Comparison of ENCODE assay signal across 12 cellular contexts in genomic region chr16:30054451-30054850, GRCh38. TPM values are rescaled to one million over a fixed set of nuclear protein-coding genes. Genes with fewer than 3 reads are reported as not detected.
DNase-seq lines count a peak whose midpoint lies in the region; ATAC-seq and TF ChIP-seq lines count a peak whose summit lies in the region.
"Had no signal": no experiment of that assay in that cellular context is flagged by ENCODE, and none has a peak within 500 bp of the region (broad histone marks: within the 10 kb centered on the region; RNA-seq: fewer than 3 reads in every experiment).

No MANE protein-coding gene starts in this region.

- H3K27me3 ChIP-seq in OCI-LY1 (ENCODE audit: insufficient read depth, low read length) (no peaks in the 10 kb centered on the region), MM.1S (replicated peaks; ENCODE audit: insufficient read depth, low read length) (no peaks in the 10 kb centered on the region), GM23248 (replicated peaks; ENCODE audit: insufficient read depth) (no peaks in the 10 kb centered on the region)
- H3K27me3 ChIP-seq: BE2C had no signal

- H3K36me3 ChIP-seq in OCI-LY1 (ENCODE audit: insufficient read depth, low read length) (no peaks in the 10 kb centered on the region), MM.1S (replicated peaks; ENCODE audit: insufficient read depth, low read length) (no peaks in the 10 kb centered on the region), GM23248 (ENCODE audit: low read depth) (no peaks in the 10 kb centered on the region)
- H3K36me3 ChIP-seq: BE2C had no signal

- H3K27ac ChIP-seq in OCI-LY1 (ENCODE audit: low read depth, low read length, poor library complexity, severe bottlenecking) (no peak overlapping the region), MM.1S (ENCODE audit: low read length) (no peak overlapping the region), GM23248 (no peak overlapping the region)
- H3K27ac ChIP-seq: HL-60 had no signal

- H3K9me2 ChIP-seq in OCI-LY1 (ENCODE audit: low read depth, low read length) = no peaks in the 10 kb centered on the region
- no peaks in the 10 kb centered on the region for H3K9me2 ChIP-seq in MM.1S (replicated peaks; ENCODE audit: insufficient read depth, low read length)
- H3K9me2 ChIP-seq in GM23248 (ENCODE audit: insufficient read depth) = no peaks in the 10 kb centered on the region

- peaks cover 25% of the 10 kb centered on the region for H3K4me1 Mint-ChIP-seq in activated T-cell treated with anti-CD3 and anti-CD28 coated beads, Interleukin-2, amount 50 U/mL, for 24 hours (ENCODE audit: low read depth)
- peaks cover 6% of the 10 kb centered on the region for H3K4me1 Mint-ChIP-seq in progenitor cell of endocrine pancreas (ENCODE audit: low read depth)

- H3F3A ChIP-seq in OCI-LY1 (ENCODE audit: insufficient read depth, low read length) (no peaks in the 10 kb centered on the region), MM.1S (ENCODE audit: insufficient read depth, low read length) (0 out of 2 replicates have a peak, but pooled peaks cover 3% of the 10 kb centered on the region), GM23248 (ENCODE audit: insufficient read depth) (peaks cover 13% of the 10 kb centered on the region; the same call in 1 of the 2 replicates)

- H3K4me2 ChIP-seq in OCI-LY1 (ENCODE audit: low read length) (peak overlapping the region; percentile 14; the same call in 1 of the 2 replicates), MM.1S (ENCODE audit: low read depth, low read length) (no peak overlapping the region), GM23248 (ENCODE audit: unreplicated experiment) (no peak overlapping the region)

- H3K4me1 ChIP-seq in OCI-LY1 (ENCODE audit: insufficient read depth, low read length, severe bottlenecking) (peaks cover 25% of the 10 kb centered on the region), MM.1S (ENCODE audit: low read length) (peaks cover 6% of the 10 kb centered on the region), GM23248 (ENCODE audit: insufficient read depth) (peaks cover 15% of the 10 kb centered on the region)
- H3K4me1 ChIP-seq: BE2C had no signal

- H3K79me2 ChIP-seq in OCI-LY1 (ENCODE audit: insufficient read depth, low read length) (no peaks in the 10 kb centered on the region), MM.1S (ENCODE audit: low read length) (peaks cover 6% of the 10 kb centered on the region), GM23248 (ENCODE audit: insufficient read depth) (peaks cover 9% of the 10 kb centered on the region; the same call in 1 of the 2 replicates)

- H3K9ac ChIP-seq in OCI-LY1 (ENCODE audit: low read length) (no peak overlapping the region), MM.1S (ENCODE audit: low read length) (no peak overlapping the region), GM23248 (no peak overlapping the region)

- H3K9me3 Mint-ChIP-seq in activated T-cell treated with anti-CD3 and anti-CD28 coated beads, Interleukin-2, amount 50 U/mL, for 24 hours = no peaks in the 10 kb centered on the region
- H3K9me3 Mint-ChIP-seq in progenitor cell of endocrine pancreas (ENCODE audit: low read depth) = no peaks in the 10 kb centered on the region

- in situ Hi-C loops in GM23248 (cut with MboI) = no loop called here

- H3K9me3 ChIP-seq in OCI-LY1 (ENCODE audit: low read length) (no peaks in the 10 kb centered on the region), MM.1S (replicated peaks; ENCODE audit: insufficient read depth, low read length) (no peaks in the 10 kb centered on the region), GM23248 (ENCODE audit: low read depth) (no peaks in the 10 kb centered on the region)
- H3K9me3 ChIP-seq: BE2C, mucosa of descending colon had no signal

- no peaks in the 10 kb centered on the region for H3K27me3 Mint-ChIP-seq in activated T-cell treated with anti-CD3 and anti-CD28 coated beads, Interleukin-2, amount 50 U/mL, for 24 hours
- no peaks in the 10 kb centered on the region for H3K27me3 Mint-ChIP-seq in progenitor cell of endocrine pancreas

- no peak for TF ChIP-seq CTCF in OCI-LY1 (IDR thresholded peaks at IDR 0.05; ENCODE audit: low read length)
- TF ChIP-seq CTCF in progenitor cell of endocrine pancreas (IDR thresholded peaks at IDR 0.05; ENCODE audit: unreplicated experiment) = no peak
- no peak for TF ChIP-seq CTCF in MM.1S (IDR thresholded peaks at IDR 0.05; ENCODE audit: low read length)

- DNase-seq in activated T-cell treated with anti-CD3 and anti-CD28 coated beads, Interleukin-2, amount 50 U/mL, for 24 hours = no peak
- no peak for DNase-seq in activated T-cell treated with anti-CD3 and anti-CD28 coated beads, Interleukin-2, amount 50 U/mL, for 1 hour
- DNase-seq in dermis blood vessel endothelial cell (peak; percentile 23), progenitor cell of endocrine pancreas (ENCODE audit: low spot score, unreplicated experiment) (no peak), MM.1S (no peak), GM23248 (no peak)
- DNase-seq: NCI-H1092 treated with DMSO at 0.1 percent for 48 hours had no signal

- H3K27ac Mint-ChIP-seq in activated T-cell treated with anti-CD3 and anti-CD28 coated beads, Interleukin-2, amount 50 U/mL, for 24 hours = no peak overlapping the region
- no peak overlapping the region for H3K27ac Mint-ChIP-seq in progenitor cell of endocrine pancreas

- H4K20me1 ChIP-seq in OCI-LY1 (ENCODE audit: insufficient read depth, low read length) = no peaks in the 10 kb centered on the region
- no peaks in the 10 kb centered on the region for H4K20me1 ChIP-seq in MM.1S (ENCODE audit: insufficient read depth, low read length)
- H4K20me1 ChIP-seq in GM23248 (ENCODE audit: insufficient read depth) = no peaks in the 10 kb centered on the region

- WGBS in GM23248 (ENCODE audit: low coverage in 1 of 2, low lambda C conversion rate in 2 of 2, missing lambda C conversion rate in 2 of 2), 2 experiments = 70 to 77% methylated on average over 8 of the region's 8 CpGs

- no peak overlapping the region for H2AFZ ChIP-seq in OCI-LY1 (ENCODE audit: low read length)
- H2AFZ ChIP-seq in MM.1S (ENCODE audit: low read length) = no peak overlapping the region
- H2AFZ ChIP-seq in GM23248 = no peak overlapping the region

- ATAC-seq in GM19467 (IDR thresholded peaks at IDR 0.05; ENCODE audit: unreplicated experiment) = no peak

- H3K4me3 ChIP-seq in OCI-LY1 (ENCODE audit: low read depth, low read length, poor library complexity, severe bottlenecking) = no peak overlapping the region
- H3K4me3 ChIP-seq in MM.1S (ENCODE audit: low read length) = no peak overlapping the region
- no peak overlapping the region for H3K4me3 ChIP-seq in GM23248
- H3K4me3 ChIP-seq: mucosa of descending colon had no signal

- peak overlapping the region; percentile 41 for H3K4me3 Mint-ChIP-seq in activated T-cell treated with anti-CD3 and anti-CD28 coated beads, Interleukin-2, amount 50 U/mL, for 24 hours
- H3K4me3 Mint-ChIP-seq in progenitor cell of endocrine pancreas (ENCODE audit: low read depth) = peak overlapping the region; percentile 64

- H3K36me3 Mint-ChIP-seq in activated T-cell treated with anti-CD3 and anti-CD28 coated beads, Interleukin-2, amount 50 U/mL, for 24 hours (ENCODE audit: low read depth) = no peaks in the 10 kb centered on the region
- H3K36me3 Mint-ChIP-seq in progenitor cell of endocrine pancreas (ENCODE audit: insufficient read depth) = peaks cover 2% of the 10 kb centered on the region

RNA-seq across cellular contexts. Expression of gene ALDOA, which starts 11.1 kb away (rescaled TPM):
- 286 and 586 TPM in 2 replicates for total RNA-seq in dermis blood vessel endothelial cell
- total RNA-seq in progenitor cell of endocrine pancreas = 273 and 283 TPM in 2 replicates
- 1,441 and 1,602 TPM in 2 replicates for total RNA-seq in GM23248 (2014; rRNA removed; shearing (Covaris generic))
- polyA plus RNA-seq in GM23248 (2016; fragmentation: Nextera tagmentation; extraction: Ambion mirVana) = 2,742 and 2,900 TPM in 2 replicates

RNA-seq across cellular contexts. Expression of gene PPP4C, which starts 21.3 kb away (rescaled TPM):
- total RNA-seq in dermis blood vessel endothelial cell = 220 and 256 TPM in 2 replicates
- 142 and 144 TPM in 2 replicates for total RNA-seq in progenitor cell of endocrine pancreas
- 135 and 168 TPM in 2 replicates for total RNA-seq in GM23248 (2014; rRNA removed; shearing (Covaris generic))
- 205 and 210 TPM in 2 replicates for polyA plus RNA-seq in GM23248 (2016; fragmentation: Nextera tagmentation; extraction: Ambion mirVana)

RNA-seq across cellular contexts. Expression of gene TLCD3B, which starts 23.4 kb away (rescaled TPM):
- total RNA-seq in dermis blood vessel endothelial cell (0.47 TPM in 1 of 2 replicates, not detected in the other), progenitor cell of endocrine pancreas (1.5 and 1.7 TPM in 2 replicates)
- total RNA-seq in GM23248 (2014; rRNA removed; shearing (Covaris generic)) = not detected in 2 replicates
- 0.13 TPM in 1 of 2 replicates, not detected in the other for polyA plus RNA-seq in GM23248 (2016; fragmentation: Nextera tagmentation; extraction: Ambion mirVana)

RNA-seq across cellular contexts. Expression of gene C16orf92, which starts 31.5 kb away (rescaled TPM):
- not detected in 2 replicates for total RNA-seq in dermis blood vessel endothelial cell
- not detected in 2 replicates for total RNA-seq in progenitor cell of endocrine pancreas
- total RNA-seq in GM23248 (2014; rRNA removed; shearing (Covaris generic)) = not detected in 2 replicates
- not detected in 2 replicates for polyA plus RNA-seq in GM23248 (2016; fragmentation: Nextera tagmentation; extraction: Ambion mirVana)
- total RNA-seq: mucosa of descending colon had no signal

RNA-seq across cellular contexts. Expression of gene TBX6, which starts 37.3 kb away (rescaled TPM):
- 0.17 and 0.23 TPM in 2 replicates for total RNA-seq in dermis blood vessel endothelial cell
- total RNA-seq in progenitor cell of endocrine pancreas = 3.5 and 3.9 TPM in 2 replicates
- total RNA-seq in GM23248 (2014; rRNA removed; shearing (Covaris generic)) = 0.11 TPM in 1 of 2 replicates, not detected in the other
- 0.13 and 0.20 TPM in 2 replicates for polyA plus RNA-seq in GM23248 (2016; fragmentation: Nextera tagmentation; extraction: Ambion mirVana)
